ENCODE assay signal across 8 cellular contexts in genomic region chr17:35586569-35587073, GRCh38. TPM values are rescaled to one million over a fixed set of nuclear protein-coding genes. Genes with fewer than 3 reads are reported as not detected.
A peak's percentile ranks its signal among the peaks of the same experiment; 100 is the strongest.
DNase-seq lines count a peak whose midpoint lies in the region; ATAC-seq, FAIRE-seq and TF ChIP-seq lines count a peak whose summit lies in the region.

No MANE protein-coding gene starts in this region.

- intact Hi-C loops in CD4-positive, alpha-beta memory T cell (cut with micrococcal nuclease), result loop anchor here (1.0 to 5.0 kb wide), 2 partner anchors 8 to 221 kb away; partner anchors contain the start of genes PEX12 and TAF15
- intact Hi-C loops in left lung (cut with DNase I), result no loop called here

- peaks cover 0 to 3% of the 10 kb centered on the region in 2 donors for H3K27me3 Mint-ChIP-seq in CD4-positive, alpha-beta memory T cell

- ATAC-seq in HG02973 (IDR thresholded peaks at IDR 0.05; ENCODE audit: unreplicated experiment), result peak; percentile 8
- ATAC-seq in left lung, result peak; percentile 5

- FAIRE-seq in H54 (lab: Jason Lieb, UNC), result no peak

- TF ChIP-seq CTCF in left lung (IDR thresholded peaks at IDR 0.05) (no peak), tibial nerve (IDR thresholded peaks at IDR 0.05) (no peak)

- H3K27ac ChIP-seq in CD4-positive, alpha-beta memory T cell (ENCODE audit: low read depth, low read length), result peak overlapping the region; percentile 94
- H3K27ac ChIP-seq in angular gyrus (ENCODE audit: low read depth, low read length) (peak overlapping the region; percentile 92), left lung (peak overlapping the region; percentile 92 to 97), tibial nerve (peak overlapping the region; percentile 72 to 95 (median 94))

- peaks cover 25 to 41% (median 33%) of the 10 kb centered on the region in 4 donors for H3K4me1 Mint-ChIP-seq in CD4-positive, alpha-beta memory T cell

- H3K4me1 ChIP-seq in CD4-positive, alpha-beta memory T cell (ENCODE audit: insufficient read depth, low read length), result peaks cover 40% of the 10 kb centered on the region
- peaks cover 8 to 36% of the 10 kb centered on the region in 2 donors for H3K4me1 ChIP-seq in left lung
- H3K4me1 ChIP-seq in tibial nerve, result peaks cover 3 to 32% (median 12%) of the 10 kb centered on the region in 4 donors

- 28 to 33% methylated on average over 7 of the region's 7 CpGs for WGBS in tibial nerve, 2 donors

- peak overlapping the region; percentile 94 to 100 (median 99) for H3K27ac Mint-ChIP-seq in CD4-positive, alpha-beta memory T cell

- POLR2A ChIA-PET in CD4-positive, alpha-beta memory T cell (lab: Charles Lee; ENCODE audit: partially characterized antibody), result interaction anchor here (0.7 to 4.5 kb wide), 17 partner anchors 9 to 425 kb away, joined by 3 to 130 read pairs (median 4); partner anchors contain the start of genes PEX12, SLFN5 and TAF15

- H3K9me3 Mint-ChIP-seq in CD4-positive, alpha-beta memory T cell, result peaks cover 0 to 4% (median 0%) of the 10 kb centered on the region in 8 donors

- no peaks in the 10 kb centered on the region for H3K9me3 ChIP-seq in CD4-positive, alpha-beta memory T cell (ENCODE audit: control insufficient read depth in 1 of 2, low read length in 2 of 2)
- H3K9me3 ChIP-seq in left lung (no peaks in the 10 kb centered on the region), tibial nerve (no peaks in the 10 kb centered on the region)

- H3K36me3 Mint-ChIP-seq in CD4-positive, alpha-beta memory T cell, result peaks cover 0 to 7% of the 10 kb centered on the region in 2 donors

- no peak for DNase-seq in CD4-positive, alpha-beta memory T cell
- DNase-seq in left lung (no peak), tibial nerve (ENCODE audit: low spot score in 2 of 2) (no peak), H54 (ENCODE audit: insufficient read length, low spot score) (no peak), CD1c-positive myeloid dendritic cell (ENCODE audit: extremely low spot score) (no peak), GM19240 (ENCODE audit: insufficient read length, low spot score) (no peak)

- TF ChIP-seq POLR2A in tibial nerve (IDR thresholded peaks at IDR 0.05), result no peak
- no peak for TF ChIP-seq POLR2A in H54 (IDR thresholded peaks at IDR 0.05; ENCODE audit: low read depth, low read length)

- no peaks in the 10 kb centered on the region for H3K36me3 ChIP-seq in CD4-positive, alpha-beta memory T cell (ENCODE audit: insufficient read depth, low read length)
- H3K36me3 ChIP-seq in left lung (no peaks in the 10 kb centered on the region), tibial nerve (peaks cover 0 to 5% (median 0%) of the 10 kb centered on the region in 3 donors)

- peak overlapping the region; percentile 94 to 100 (median 100) for H3K4me3 Mint-ChIP-seq in CD4-positive, alpha-beta memory T cell

- no peak for TF ChIP-seq EP300 in tibial nerve (IDR thresholded peaks at IDR 0.05)

- H3K27me3 ChIP-seq in CD4-positive, alpha-beta memory T cell (ENCODE audit: insufficient read depth, low read length), result no peaks in the 10 kb centered on the region
- H3K27me3 ChIP-seq in left lung, result no peaks in the 10 kb centered on the region
- no peaks in the 10 kb centered on the region for H3K27me3 ChIP-seq in tibial nerve

- H3K4me3 ChIP-seq in CD4-positive, alpha-beta memory T cell (ENCODE audit: low read length in 2 of 2), result peak overlapping the region; percentile 25 to 81
- H3K4me3 ChIP-seq in left lung, result peak overlapping the region; percentile 61 to 70
- H3K4me3 ChIP-seq in tibial nerve, result peak overlapping the region; percentile 85 to 93 (median 86)

- CTCF ChIA-PET in CD4-positive, alpha-beta memory T cell (lab: Charles Lee; ENCODE audit: partially characterized antibody), result interaction anchor here (0.8 to 1.8 kb wide), 5 partner anchors 8 to 444 kb away, joined by 3 to 4 read pairs (median 4); partner anchors contain the start of gene PEX12

RNA-seq across cellular contexts. Expression of gene AP2B1, which starts 0.5 kb away (rescaled TPM):
- total RNA-seq in CD4-positive, alpha-beta memory T cell, result 100 to 1,000 TPM; 160 to 165 TPM
- polyA plus RNA-seq in CD4-positive, alpha-beta memory T cell, result 10 to 100 TPM; 54.1 to 75.4 TPM
- total RNA-seq in left lung (100 to 1,000 TPM; 173 to 195 TPM), tibial nerve (10 to 100 TPM; 59.9 to 77.7 (median 62.0) TPM)

RNA-seq across cellular contexts. Expression of gene PEX12, which starts 8.2 kb away (rescaled TPM):
- 1 to 10 TPM; 8.2 to 8.5 TPM for total RNA-seq in CD4-positive, alpha-beta memory T cell
- 1 to 10 TPM; 1.3 to 2.8 TPM for polyA plus RNA-seq in CD4-positive, alpha-beta memory T cell
- total RNA-seq in left lung (1 to 10 TPM; 5.9 to 6.4 TPM), tibial nerve (10 to 100 TPM in 2 of 4 donors, 1 to 10 TPM in 2; 4.2 to 10.8 (median 9.7) TPM)

RNA-seq across cellular contexts. Expression of gene SLFN14, which starts 26.0 kb away (rescaled TPM):
- not detected for total RNA-seq in CD4-positive, alpha-beta memory T cell
- polyA plus RNA-seq in CD4-positive, alpha-beta memory T cell, result under 1 TPM in 1 of 2 donors, not detected in 1; 0.18 TPM
- total RNA-seq in left lung (under 1 TPM; 0.21 to 0.26 TPM), tibial nerve (not detected)

RNA-seq across cellular contexts. Expression of gene SLFN12L, which starts 49.1 kb away (rescaled TPM):
- 10 to 100 TPM; 75.4 to 78.8 TPM for total RNA-seq in CD4-positive, alpha-beta memory T cell
- 10 to 100 TPM; 13.4 to 23.0 TPM for polyA plus RNA-seq in CD4-positive, alpha-beta memory T cell
- total RNA-seq in left lung (1 to 10 TPM; 2.1 to 4.0 TPM), tibial nerve (1 to 10 TPM; 1.2 to 2.0 (median 1.4) TPM)
